10 cellular contexts compared by ENCODE assay signal in the genomic region with DNA sequence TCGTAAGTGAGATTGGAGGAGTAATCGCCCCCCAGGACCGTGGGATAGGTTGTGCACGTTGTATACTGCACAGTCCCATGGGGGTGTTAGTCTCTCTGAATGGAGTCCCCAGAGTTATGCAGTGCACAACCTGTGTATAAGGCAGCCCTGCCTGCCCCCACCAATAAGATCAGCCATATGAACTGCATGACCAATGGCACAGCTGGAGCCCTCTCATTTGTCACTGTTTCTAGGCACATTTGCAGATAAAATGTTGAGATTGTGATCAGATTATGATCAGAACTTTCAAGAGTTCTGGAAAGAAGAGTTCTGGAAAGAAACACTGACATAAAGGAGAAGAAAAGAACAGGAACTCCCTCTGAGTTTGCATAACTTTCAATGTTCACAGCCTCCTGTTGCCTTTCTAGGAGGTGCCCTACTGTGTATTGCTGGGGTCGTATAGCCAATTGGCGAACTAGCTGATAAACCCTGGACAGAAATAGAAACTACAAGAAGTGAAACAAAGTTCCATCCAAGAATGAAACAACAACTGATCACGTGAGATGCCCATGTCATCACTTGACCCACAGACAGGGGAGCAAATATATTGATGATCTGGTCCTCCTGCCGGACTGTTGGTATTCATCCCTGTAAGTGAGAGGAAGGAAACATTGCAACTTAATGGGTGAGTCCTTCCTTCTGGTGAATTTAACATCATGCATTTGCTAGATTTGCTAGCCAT. TPM values are rescaled to one million over a fixed set of nuclear protein-coding genes. Genes with fewer than 3 reads are reported as not detected.
A peak's percentile ranks its signal among the peaks of the same experiment; 100 is the strongest.
DNase-seq lines count a peak whose midpoint lies in the region; ATAC-seq and TF ChIP-seq lines count a peak whose summit lies in the region.
"Had no signal": no experiment of that assay in that cellular context is flagged by ENCODE, and none has a peak within 500 bp of the region (broad histone marks: within the 10 kb centered on the region; RNA-seq: fewer than 3 reads in every experiment).

No MANE protein-coding gene starts in this region.

- DNase-seq in left colon (no peak), posterior vena cava (ENCODE audit: low spot score) (no peak), mesothelial cell of epicardium (ENCODE audit: low spot score in 2 of 2, unreplicated experiment in 2 of 2) (no peak), HT-29 (ENCODE audit: low spot score) (no peak)
- no peak for DNase-seq in activated CD4-positive, alpha-beta T cell treated with anti-CD3 and anti-CD28 coated beads, Interleukin-2, amount 10 ng/mL, durations not matched to agents 24 days and 14 days
- DNase-seq: kidney had no signal

- peak; percentile 94 for ATAC-seq in GM21576 (IDR thresholded peaks at IDR 0.05; ENCODE audit: unreplicated experiment)
- ATAC-seq in HG03442 (IDR thresholded peaks at IDR 0.05; ENCODE audit: unreplicated experiment): peak; percentile 99
- peak; percentile 42 for ATAC-seq in left colon

- no peaks in the 10 kb centered on the region for H3K9me3 Mint-ChIP-seq in mesothelial cell of epicardium
- H3K9me3 Mint-ChIP-seq in activated CD4-positive, alpha-beta T cell treated with anti-CD3 and anti-CD28 coated beads, Interleukin-2, amount 10 ng/mL, durations not matched to agents 24 days and 14 days: peaks cover 5% of the 10 kb centered on the region
- H3K9me3 Mint-ChIP-seq: dendritic cell treated with granulocyte-macrophage colony-stimulating factor and Interleukin-4, amounts not matched to agents 40 ng/mL and 50 ng/mL, for 4 days had no signal

- H3K27me3 Mint-ChIP-seq in mesothelial cell of epicardium (ENCODE audit: low read depth): no peaks in the 10 kb centered on the region
- H3K27me3 Mint-ChIP-seq in activated CD4-positive, alpha-beta T cell treated with anti-CD3 and anti-CD28 coated beads, Interleukin-2, amount 10 ng/mL, durations not matched to agents 24 days and 14 days: no peaks in the 10 kb centered on the region
- H3K27me3 Mint-ChIP-seq: dendritic cell treated with granulocyte-macrophage colony-stimulating factor and Interleukin-4, amounts not matched to agents 40 ng/mL and 50 ng/mL, for 4 days had no signal

- TF ChIP-seq CTCF in mesothelial cell of epicardium (IDR thresholded peaks at IDR 0.05; ENCODE audit: unreplicated experiment): no peak

- H3K4me3 Mint-ChIP-seq in mesothelial cell of epicardium: no peak overlapping the region
- H3K4me3 Mint-ChIP-seq in activated CD4-positive, alpha-beta T cell treated with anti-CD3 and anti-CD28 coated beads, Interleukin-2, amount 10 ng/mL, durations not matched to agents 24 days and 14 days: no peak overlapping the region
- H3K4me3 Mint-ChIP-seq: dendritic cell treated with granulocyte-macrophage colony-stimulating factor and Interleukin-4, amounts not matched to agents 40 ng/mL and 50 ng/mL, for 4 days had no signal

- peak; percentile 20 for TF ChIP-seq POLR2A in GM18526 (IDR thresholded peaks at IDR 0.05; ENCODE audit: extremely low read depth, insufficient read length)

- H3K36me3 Mint-ChIP-seq in mesothelial cell of epicardium: no peaks in the 10 kb centered on the region
- peaks cover 13% of the 10 kb centered on the region for H3K36me3 Mint-ChIP-seq in activated CD4-positive, alpha-beta T cell treated with anti-CD3 and anti-CD28 coated beads, Interleukin-2, amount 10 ng/mL, durations not matched to agents 24 days and 14 days (ENCODE audit: low read depth)

- intact Hi-C loops in left colon (cut with DNase I, micrococcal nuclease) (no loop called here), posterior vena cava (cut with DNase I) (no loop called here)
- intact Hi-C loops in activated CD4-positive, alpha-beta T cell treated with anti-CD3 and anti-CD28 coated beads, Interleukin-2, amount 10 ng/mL, durations not matched to agents 24 days and 14 days (cut with micrococcal nuclease): no loop called here

- no peaks in the 10 kb centered on the region for H3K4me1 Mint-ChIP-seq in mesothelial cell of epicardium
- H3K4me1 Mint-ChIP-seq in activated CD4-positive, alpha-beta T cell treated with anti-CD3 and anti-CD28 coated beads, Interleukin-2, amount 10 ng/mL, durations not matched to agents 24 days and 14 days: peaks cover 4% of the 10 kb centered on the region

- no peak overlapping the region for H3K27ac Mint-ChIP-seq in mesothelial cell of epicardium
- no peak overlapping the region for H3K27ac Mint-ChIP-seq in activated CD4-positive, alpha-beta T cell treated with anti-CD3 and anti-CD28 coated beads, Interleukin-2, amount 10 ng/mL, durations not matched to agents 24 days and 14 days
- H3K27ac Mint-ChIP-seq: dendritic cell treated with granulocyte-macrophage colony-stimulating factor and Interleukin-4, amounts not matched to agents 40 ng/mL and 50 ng/mL, for 4 days had no signal

RNA-seq across cellular contexts. Expression of a gene that starts 49.6 kb away (rescaled TPM):
- total RNA-seq in left colon (100 to 1,000 TPM; 207 to 251 TPM), posterior vena cava (100 to 1,000 TPM; 227 to 235 TPM), mesothelial cell of epicardium (161 to 179 TPM (median 176 TPM) in 3 replicates)
- 137 and 151 TPM in 2 replicates for total RNA-seq in HT-29 (2014; rRNA removed; shearing (Covaris generic))
- 196 and 201 TPM in 2 replicates for total RNA-seq in activated CD4-positive, alpha-beta T cell treated with anti-CD3 and anti-CD28 coated beads, Interleukin-2, amount 10 ng/mL, durations not matched to agents 24 days and 14 days

Comparison
In these comparisons a context has a peak if more than half of its experiments do, and no peak if none do; other contexts are left out.
1. ATAC-seq: peak in every context shown above with its lines; median percentile 99 in HG03442; 94 in GM21576; 42 in left colon.